ENCODE assay signal across 1 cellular context in the genomic region with DNA sequence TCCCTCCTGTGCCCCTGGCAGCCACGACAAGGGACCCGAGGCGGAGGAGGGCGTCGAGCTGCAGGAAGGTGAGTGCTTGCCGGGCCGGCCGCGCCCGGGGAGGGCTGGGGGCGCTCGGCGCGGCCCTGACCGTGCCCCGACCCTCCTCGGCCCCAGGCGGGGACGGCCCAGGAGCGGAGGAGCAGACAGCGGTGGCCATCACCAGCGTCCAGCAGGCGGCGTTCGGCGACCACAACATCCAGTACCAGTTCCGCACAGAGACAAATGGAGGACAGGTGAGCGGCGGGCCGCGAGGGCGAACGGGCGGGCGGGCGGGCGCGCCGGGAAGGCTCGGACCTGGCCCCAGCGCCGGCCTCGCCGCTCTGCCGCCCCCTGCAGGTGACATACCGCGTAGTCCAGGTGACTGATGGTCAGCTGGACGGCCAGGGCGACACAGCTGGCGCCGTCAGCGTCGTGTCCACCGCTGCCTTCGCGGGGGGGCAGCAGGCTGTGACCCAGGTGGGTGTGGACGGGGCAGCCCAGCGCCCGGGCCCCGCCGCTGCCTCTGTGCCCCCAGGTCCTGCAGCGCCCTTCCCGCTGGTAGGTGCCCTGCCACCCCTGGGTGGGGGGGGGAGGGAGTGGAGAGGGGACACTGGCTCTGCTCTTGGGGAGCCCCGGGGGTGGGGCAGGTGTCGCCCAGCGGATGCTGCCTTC.
TF ChIP-seq lines count a peak whose summit lies in the region.

No MANE protein-coding gene starts in this region.

TF ChIP-seq in HepG2, 621 proteins besides CTCF, POLR2A, EP300 and RAD21 (continued from another document):
- TF ChIP-seq, protein P1, sequence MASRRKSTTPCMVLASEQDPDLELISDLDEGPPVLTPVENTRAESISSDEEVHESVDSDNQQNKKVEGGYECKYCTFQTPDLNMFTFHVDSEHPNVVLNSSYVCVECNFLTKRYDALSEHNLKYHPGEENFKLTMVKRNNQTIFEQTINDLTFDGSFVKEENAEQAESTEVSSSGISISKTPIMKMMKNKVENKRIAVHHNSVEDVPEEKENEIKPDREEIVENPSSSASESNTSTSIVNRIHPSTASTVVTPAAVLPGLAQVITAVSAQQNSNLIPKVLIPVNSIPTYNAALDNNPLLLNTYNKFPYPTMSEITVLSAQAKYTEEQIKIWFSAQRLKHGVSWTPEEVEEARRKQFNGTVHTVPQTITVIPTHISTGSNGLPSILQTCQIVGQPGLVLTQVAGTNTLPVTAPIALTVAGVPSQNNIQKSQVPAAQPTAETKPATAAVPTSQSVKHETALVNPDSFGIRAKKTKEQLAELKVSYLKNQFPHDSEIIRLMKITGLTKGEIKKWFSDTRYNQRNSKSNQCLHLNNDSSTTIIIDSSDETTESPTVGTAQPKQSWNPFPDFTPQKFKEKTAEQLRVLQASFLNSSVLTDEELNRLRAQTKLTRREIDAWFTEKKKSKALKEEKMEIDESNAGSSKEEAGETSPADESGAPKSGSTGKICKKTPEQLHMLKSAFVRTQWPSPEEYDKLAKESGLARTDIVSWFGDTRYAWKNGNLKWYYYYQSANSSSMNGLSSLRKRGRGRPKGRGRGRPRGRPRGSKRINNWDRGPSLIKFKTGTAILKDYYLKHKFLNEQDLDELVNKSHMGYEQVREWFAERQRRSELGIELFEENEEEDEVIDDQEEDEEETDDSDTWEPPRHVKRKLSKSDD (CRISPR knock-in tag; IDR thresholded peaks at IDR 0.05; ENCODE audit: low read depth) = peak; percentile 76; the same call in 1 of the 2 replicates
- 0 out of 2 replicates have a peak, but pooled peaks have one; percentile 36 for TF ChIP-seq MEIS1 (CRISPR knock-in tag; IDR thresholded peaks at IDR 0.05; ENCODE audit: borderline replicate concordance)
